Comparison of ENCODE assay signal across 35 cellular contexts in the genomic region with DNA sequence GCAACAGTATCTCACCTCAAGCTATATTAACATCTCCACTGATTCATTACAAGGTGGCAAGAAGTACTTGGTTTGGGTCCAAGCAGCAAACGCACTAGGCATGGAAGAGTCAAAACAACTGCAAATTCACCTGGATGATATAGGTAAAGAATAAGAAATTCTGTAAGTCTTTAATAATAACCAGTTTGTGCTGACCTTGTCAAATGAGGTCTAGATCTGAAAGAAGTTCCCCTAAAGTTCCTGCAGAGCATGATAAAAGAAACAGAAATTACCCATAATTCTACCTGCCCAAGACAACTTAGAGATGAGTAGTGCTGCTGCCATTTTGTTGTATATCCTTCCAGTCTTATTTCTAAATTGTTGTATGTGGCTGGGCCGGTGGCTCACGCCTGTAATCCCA. TPM values are rescaled to one million over a fixed set of nuclear protein-coding genes. Genes with fewer than 3 reads are reported as not detected.
"Had no signal": no experiment of that assay in that cellular context is flagged by ENCODE, and none has a peak within 500 bp of the region (broad histone marks: within the 10 kb centered on the region; RNA-seq: fewer than 3 reads in every experiment).

No MANE protein-coding gene starts in this region.

- ATAC-seq: naive thymus-derived CD8-positive, alpha-beta T cell; natural killer cell treated with Interleukin-12 subunit alpha and Interleukin-12 subunit beta and Interleukin-15 and Interleukin-18, amount 100 ng/mL, for 72 hours; psoas muscle; right cardiac atrium; sciatic nerve; stimulated activated memory B cell treated with anti-CD40 and anti-IgM and Interleukin-4, amounts not matched to agents 10 μg/mL and 1 μg/mL and 100 μg/mL, for 72 hours; stimulated activated naive CD8-positive, alpha-beta T cell treated with anti-CD3 and anti-CD28 coated beads, Interleukin-15, amount 100 ng/mL, for 72 hours; upper lobe of right lung had no signal

- H3K27me3 Mint-ChIP-seq: naive B cell; natural killer cell treated with Interleukin-12 subunit alpha and Interleukin-12 subunit beta and Interleukin-15 and Interleukin-18, amount 100 ng/mL, for 72 hours; type B pancreatic cell had no signal

- H3K4me3 Mint-ChIP-seq: naive B cell; naive thymus-derived CD8-positive, alpha-beta T cell; natural killer cell treated with Interleukin-12 subunit alpha and Interleukin-12 subunit beta and Interleukin-15 and Interleukin-18, amount 100 ng/mL, for 72 hours; nephron progenitor cell; neural crest cell; stimulated activated memory B cell treated with anti-CD40 and anti-IgM and Interleukin-4, amounts not matched to agents 10 μg/mL and 1 μg/mL and 100 μg/mL, for 72 hours; stimulated activated naive CD8-positive, alpha-beta T cell treated with anti-CD3 and anti-CD28 coated beads, Interleukin-15, amount 100 ng/mL, for 72 hours; type B pancreatic cell had no signal

- H3K36me3 ChIP-seq: neutrophil, ovary, spleen, suprapubic skin, tibial artery, transverse colon, upper lobe of right lung, uterus had no signal

- H2AFZ ChIP-seq: parathyroid adenoma had no signal

- H3K4me1 Mint-ChIP-seq: naive B cell; nephron progenitor cell; neural crest cell; stimulated activated memory B cell treated with anti-CD40 and anti-IgM and Interleukin-4, amounts not matched to agents 10 μg/mL and 1 μg/mL and 100 μg/mL, for 72 hours had no signal

- H3K9me3 ChIP-seq: neutrophil, ovary, psoas muscle, spleen, suprapubic skin, testis, tibial artery, transverse colon, upper lobe of right lung, uterus had no signal

- H3K9me3 Mint-ChIP-seq: naive B cell; naive thymus-derived CD8-positive, alpha-beta T cell; nephron progenitor cell; neural crest cell; stimulated activated memory B cell treated with anti-CD40 and anti-IgM and Interleukin-4, amounts not matched to agents 10 μg/mL and 1 μg/mL and 100 μg/mL, for 72 hours; type B pancreatic cell had no signal

- H3K27me3 ChIP-seq: neutrophil, ovary, spleen, suprapubic skin, testis, tibial artery, transverse colon, upper lobe of right lung, uterus had no signal

- DNase-seq: naive B cell; naive thymus-derived CD8-positive, alpha-beta T cell; nephron progenitor cell; nucleus accumbens; ovary; posterior cingulate gyrus; psoas muscle; right cardiac atrium; spleen; stimulated activated CD4-positive, alpha-beta T cell treated with anti-CD3 and anti-CD28 coated beads, Interleukin-12 subunit alpha, Interleukin-12 subunit beta, amount 100 ng/mL, for 4 hours; stimulated activated CD4-positive, alpha-beta T cell treated with anti-CD3 and anti-CD28 coated beads, Interleukin-1b, Interleukin-23, amount 100 ng/mL, for 48 hours; stimulated activated CD4-positive, alpha-beta T cell treated with anti-CD3 and anti-CD28 coated beads, Interleukin-4, amount 100 ng/mL, for 1 hour; stimulated activated CD4-positive, alpha-beta T cell treated with anti-CD3 and anti-CD28 coated beads, Interleukin-4, amount 100 ng/mL, for 4 hours; stimulated activated CD8-positive, alpha-beta memory T cell treated with anti-CD3 and anti-CD28 coated beads, Interleukin-4, amount 100 ng/mL, for 48 hours; stimulated activated naive CD4-positive, alpha-beta T cell; stimulated activated naive CD8-positive, alpha-beta T cell treated with anti-CD3 and anti-CD28 coated beads, Interleukin-15, amount 100 ng/mL, for 72 hours; substantia nigra; testis; tibial artery; transverse colon; upper lobe of right lung; uterus had no signal

- H3K79me2 ChIP-seq: parathyroid adenoma had no signal

- H3K27ac ChIP-seq: neutrophil, ovary, parathyroid adenoma, psoas muscle, skin epidermis, spleen, suprapubic skin, testis, tibial artery, transverse colon, upper lobe of right lung, uterus had no signal

- H3K4me2 ChIP-seq: smooth muscle cell had no signal

- H3K27ac Mint-ChIP-seq: naive B cell; naive thymus-derived CD8-positive, alpha-beta T cell; nephron progenitor cell; progenitor cell of endocrine pancreas; stimulated activated memory B cell treated with anti-CD40 and anti-IgM and Interleukin-4, amounts not matched to agents 10 μg/mL and 1 μg/mL and 100 μg/mL, for 72 hours; stimulated activated naive CD8-positive, alpha-beta T cell treated with anti-CD3 and anti-CD28 coated beads, Interleukin-15, amount 100 ng/mL, for 72 hours; type B pancreatic cell had no signal

- H3K9ac ChIP-seq: parathyroid adenoma had no signal

- H3K36me3 Mint-ChIP-seq: naive B cell; naive thymus-derived CD8-positive, alpha-beta T cell; stimulated activated memory B cell treated with anti-CD40 and anti-IgM and Interleukin-4, amounts not matched to agents 10 μg/mL and 1 μg/mL and 100 μg/mL, for 72 hours; type B pancreatic cell had no signal

- H3K4me3 ChIP-seq: ovary, psoas muscle, skin epidermis, smooth muscle cell, spleen, suprapubic skin, testis, tibial artery, transverse colon, upper lobe of right lung, uterus had no signal

- H3K4me1 ChIP-seq: parathyroid adenoma, psoas muscle, spleen, suprapubic skin, testis, tibial artery, transverse colon, upper lobe of right lung, uterus had no signal

RNA-seq across cellular contexts. Expression of a gene that starts 34.5 kb away (rescaled TPM):
- total RNA-seq: naive thymus-derived CD8-positive, alpha-beta T cell; neural crest cell; ovary; progenitor cell of endocrine pancreas; psoas muscle; renal cortical epithelial cell; right cardiac atrium; sciatic nerve; smooth muscle cell; suprapubic skin had no signal
- polyA plus RNA-seq: naive thymus-derived CD8-positive, alpha-beta T cell; psoas muscle; right cardiac atrium; smooth muscle cell; urinary bladder had no signal
